In the genomic region with DNA sequence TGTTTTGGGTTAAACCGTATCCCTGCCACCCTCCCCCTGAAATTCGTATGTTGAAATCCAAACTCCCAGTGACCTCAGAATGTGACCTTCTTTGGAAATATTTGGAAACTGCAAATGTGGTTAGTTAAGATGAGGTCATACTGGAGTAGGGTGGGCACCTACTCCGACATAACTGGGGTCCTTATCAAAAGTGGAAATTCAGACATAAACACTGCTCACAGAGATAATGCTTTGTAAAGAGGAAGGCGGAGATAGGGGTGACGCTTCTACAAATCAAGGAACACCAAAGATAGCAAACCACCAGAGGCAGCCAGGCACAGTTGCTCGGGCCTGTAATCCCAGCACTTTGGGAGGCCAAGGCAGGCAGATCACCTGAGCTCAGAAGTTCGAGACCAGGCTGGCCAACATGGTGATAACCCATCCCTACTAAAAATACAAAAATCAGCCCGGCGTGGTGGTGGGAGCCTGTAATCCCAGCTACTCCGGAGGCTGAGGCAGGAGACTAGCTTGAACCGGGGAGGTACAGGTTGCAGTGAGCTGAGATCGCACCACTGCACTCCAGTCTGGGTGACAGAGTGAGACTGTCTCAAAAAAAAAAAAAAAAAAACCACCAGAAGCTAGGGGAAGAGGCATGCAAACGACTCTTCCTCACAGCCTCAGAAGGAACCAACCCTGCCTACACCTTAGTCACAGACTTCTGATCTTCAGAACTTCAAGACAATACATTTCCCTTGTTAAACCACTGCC, we compare ENCODE assay signal across 8 cellular contexts. TPM values are rescaled to one million over a fixed set of nuclear protein-coding genes. Genes with fewer than 3 reads are reported as not detected.
DNase-seq lines count a peak whose midpoint lies in the region; ATAC-seq and TF ChIP-seq lines count a peak whose summit lies in the region.

No MANE protein-coding gene starts in this region.

- BruUV-seq in A673 (replicated peaks; lab: Mats Ljungman, UMichigan): no TSS peak

- no peak overlapping the region for H3K4me3 ChIP-seq in testis
- no peak overlapping the region for H3K4me3 ChIP-seq in A673 (ENCODE audit: low read depth, low read length, poor library complexity, severe bottlenecking)

- no peak overlapping the region for H3K27ac ChIP-seq in testis
- no peak overlapping the region for H3K27ac ChIP-seq in A673 (ENCODE audit: low read depth, low read length, poor library complexity, severe bottlenecking)

- TF ChIP-seq CTCF in testis (IDR thresholded peaks at IDR 0.05): no peak
- no peak for TF ChIP-seq CTCF in A673 (conservative IDR thresholded peaks at IDR 0.05; ENCODE audit: low read depth, low read length)

- H3K27me3 Mint-ChIP-seq in T-helper 1 cell treated with Interleukin-12 subunit alpha and Interleukin-12 subunit beta and Interleukin-4 antibody, amounts not matched to agents 30 μg/mL and 1 μg/mL, for 36 hours (ENCODE audit: low read depth): no peaks in the 10 kb centered on the region

- H3K36me3 ChIP-seq in testis (ENCODE audit: low read depth, missing control alignments) (no peaks in the 10 kb centered on the region), A673 (ENCODE audit: insufficient read depth, low read length, poor library complexity, severe bottlenecking) (no peaks in the 10 kb centered on the region)

- peak overlapping the region; percentile 78 for H3K27ac Mint-ChIP-seq in T-helper 1 cell treated with Interleukin-12 subunit alpha and Interleukin-12 subunit beta and Interleukin-4 antibody, amounts not matched to agents 30 μg/mL and 1 μg/mL, for 36 hours

- H3K27me3 ChIP-seq in testis (no peaks in the 10 kb centered on the region), A673 (replicated peaks; ENCODE audit: insufficient read depth, low read depth, low read length, poor library complexity) (no peaks in the 10 kb centered on the region)

- no peaks in the 10 kb centered on the region for H3K36me3 Mint-ChIP-seq in T-helper 1 cell treated with Interleukin-12 subunit alpha and Interleukin-12 subunit beta and Interleukin-4 antibody, amounts not matched to agents 30 μg/mL and 1 μg/mL, for 36 hours (ENCODE audit: low read depth)

- no peaks in the 10 kb centered on the region for H3K9me3 ChIP-seq in testis
- no peaks in the 10 kb centered on the region for H3K9me3 ChIP-seq in A673 (ENCODE audit: low read depth, low read length, poor library complexity, severe bottlenecking)

- no peak for TF ChIP-seq POLR2A in erythroblast (IDR thresholded peaks at IDR 0.05; ENCODE audit: low read length)
- TF ChIP-seq POLR2A in testis (IDR thresholded peaks at IDR 0.05): no peak

- peaks cover 42% of the 10 kb centered on the region for H3K4me1 Mint-ChIP-seq in T-helper 1 cell treated with Interleukin-12 subunit alpha and Interleukin-12 subunit beta and Interleukin-4 antibody, amounts not matched to agents 30 μg/mL and 1 μg/mL, for 36 hours (ENCODE audit: low read depth)

- no peaks in the 10 kb centered on the region for H3K9me3 Mint-ChIP-seq in T-helper 1 cell treated with Interleukin-12 subunit alpha and Interleukin-12 subunit beta and Interleukin-4 antibody, amounts not matched to agents 30 μg/mL and 1 μg/mL, for 36 hours

- peak; percentile 80 to 92 for DNase-seq in erythroblast (lab: John Stamatoyannopoulos, UW)
- no peak for DNase-seq in testis
- no peak for DNase-seq in iPS-NIHi11 (ENCODE audit: low spot score)
- DNase-seq in A673 (ENCODE audit: low spot score): no peak

- ATAC-seq in GM18502 (IDR thresholded peaks at IDR 0.05; ENCODE audit: poor library complexity, unreplicated experiment) (peak; percentile 75), HG02759 (IDR thresholded peaks at IDR 0.05; ENCODE audit: unreplicated experiment) (peak; percentile 74), HG03457 (IDR thresholded peaks at IDR 0.05; ENCODE audit: unreplicated experiment) (no peak)

- POLR2A ChIA-PET in A673 (lab: Charles Lee; ENCODE audit: low non-redundant PET): no interaction called here

- no peaks in the 10 kb centered on the region for H3K4me1 ChIP-seq in testis
- H3K4me1 ChIP-seq in A673 (ENCODE audit: insufficient read depth, low read length, poor library complexity, severe bottlenecking): peaks cover 23% of the 10 kb centered on the region

- intact Hi-C loops in testis (cut with DNase I; ENCODE audit: low total_unique reads): no loop called here
- intact Hi-C loops in A673 (cut with micrococcal nuclease; ENCODE audit: unreplicated experiment): no loop called here

- CTCF ChIA-PET in A673 (lab: Charles Lee): no interaction called here

- 54 to 63% methylated on average over 13 of the region's 13 CpGs for WGBS in testis, 2 donors

- H3K4me3 Mint-ChIP-seq in T-helper 1 cell treated with Interleukin-12 subunit alpha and Interleukin-12 subunit beta and Interleukin-4 antibody, amounts not matched to agents 30 μg/mL and 1 μg/mL, for 36 hours: no peak overlapping the region

RNA-seq across cellular contexts. Expression of a gene that starts 51.1 kb away (rescaled TPM):
- total RNA-seq in testis (100 to 1,000 TPM; 113 to 129 TPM), A673 (2021) (75.7 and 78.0 TPM in 2 replicates)
- polyA plus RNA-seq in testis (ENCODE audit: insufficient read depth, low read depth, low replicate concordance): 64.5 TPM

Comparison
In these comparisons a context has a peak if more than half of its experiments do, and no peak if none do; other contexts are left out.
1. DNase-seq: peak in erythroblast (2 of 2); none in testis (single experiment), iPS-NIHi11 (single experiment) and A673 (single experiment).